28 cellular contexts compared by ENCODE assay signal in genomic region chr5:79105868-79106267, GRCh38. TPM values are rescaled to one million over a fixed set of nuclear protein-coding genes. Genes with fewer than 3 reads are reported as not detected.
"Had no signal": no experiment of that assay in that cellular context is flagged by ENCODE, and none has a peak within 500 bp of the region (broad histone marks: within the 10 kb centered on the region; RNA-seq: fewer than 3 reads in every experiment).

No MANE protein-coding gene starts in this region.

- H3K4me3 Mint-ChIP-seq: activated T-cell treated with anti-CD3 and anti-CD28 coated beads, Interleukin-2, amount 50 U/mL, for 72 hours; central memory CD8-positive, alpha-beta T cell; naive B cell; stimulated activated naive B cell treated with anti-CD40 and anti-IgM and Interleukin-4, amounts not matched to agents 10 μg/mL and 1 μg/mL and 100 μg/mL, for 72 hours; WTC11 had no signal

- H3K27ac ChIP-seq: gastroesophageal sphincter, hepatocyte, prostate gland, stomach, thyroid gland, upper lobe of right lung had no signal

- H3K4me2 ChIP-seq: hepatocyte had no signal

- ATAC-seq: activated naive CD4-positive, alpha-beta T cell treated with anti-CD3 and anti-CD28 coated beads, Interleukin-2, amount 50 U/mL, for 72 hours; activated T-cell treated with anti-CD3 and anti-CD28 coated beads, Interleukin-2, amount 50 U/mL, for 72 hours; gastroesophageal sphincter; left colon; stimulated activated naive B cell treated with anti-CD40 and anti-IgM and Interleukin-4, amounts not matched to agents 10 μg/mL and 1 μg/mL and 100 μg/mL, for 72 hours; upper lobe of right lung; WTC11 had no signal

- H3K9me3 Mint-ChIP-seq: activated naive CD4-positive, alpha-beta T cell treated with anti-CD3 and anti-CD28 coated beads, Interleukin-2, amount 50 U/mL, for 72 hours; activated T-cell treated with anti-CD3 and anti-CD28 coated beads, Interleukin-2, amount 50 U/mL, for 72 hours; central memory CD8-positive, alpha-beta T cell had no signal

- DNase-seq: activated CD4-positive, alpha-beta T cell treated with anti-CD3 and anti-CD28 coated beads, Interleukin-2, amount 50 U/mL, for 1 hour; activated naive CD4-positive, alpha-beta T cell; activated T-cell treated with anti-CD3 and anti-CD28 coated beads for 4 hours; activated T-cell treated with anti-CD3 and anti-CD28 coated beads, Interleukin-2, amount 50 U/mL, for 72 hours; dermis blood vessel endothelial cell; effector CD4-positive, alpha-beta T cell; kidney; left colon; mammary epithelial cell; naive B cell; pancreas; retina; stimulated activated CD4-positive, alpha-beta T cell treated with anti-CD3 and anti-CD28 coated beads, Interleukin-15, amount 100 ng/mL, for 24 hours; stimulated activated CD4-positive, alpha-beta T cell treated with anti-CD3 and anti-CD28 coated beads, Interleukin-2, amount 100 ng/mL, for 24 hours; stimulated activated naive B cell treated with anti-CD40 and anti-IgM and Interleukin-4, amounts not matched to agents 10 μg/mL and 1 μg/mL and 100 μg/mL, for 72 hours; stomach; T-helper 2 cell; thyroid gland; upper lobe of right lung had no signal

- H3K4me3 ChIP-seq: gastroesophageal sphincter, hepatocyte, pancreas, prostate gland, stomach, thyroid gland, upper lobe of right lung had no signal

- H3K4me1 Mint-ChIP-seq: central memory CD8-positive, alpha-beta T cell; stimulated activated naive B cell treated with anti-CD40 and anti-IgM and Interleukin-4, amounts not matched to agents 10 μg/mL and 1 μg/mL and 100 μg/mL, for 72 hours; WTC11 had no signal

- H3K4me1 ChIP-seq: prostate gland, thyroid gland had no signal

- H2AFZ ChIP-seq: hepatocyte had no signal

- H3K79me2 ChIP-seq: hepatocyte had no signal

- H3K36me3 ChIP-seq: gastroesophageal sphincter, pancreas, prostate gland, stomach, thyroid gland, upper lobe of right lung had no signal

- H3K27me3 ChIP-seq: gastroesophageal sphincter, pancreas, thyroid gland had no signal

- H3K9me3 ChIP-seq: gastroesophageal sphincter, pancreas, prostate gland, stomach, thyroid gland, upper lobe of right lung had no signal

- H3K27ac Mint-ChIP-seq: activated naive CD4-positive, alpha-beta T cell treated with anti-CD3 and anti-CD28 coated beads, Interleukin-2, amount 50 U/mL, for 72 hours; activated T-cell treated with anti-CD3 and anti-CD28 coated beads, Interleukin-2, amount 50 U/mL, for 72 hours; naive B cell; stimulated activated naive B cell treated with anti-CD40 and anti-IgM and Interleukin-4, amounts not matched to agents 10 μg/mL and 1 μg/mL and 100 μg/mL, for 72 hours; WTC11 had no signal

- H3K36me3 Mint-ChIP-seq: naive B cell; stimulated activated naive B cell treated with anti-CD40 and anti-IgM and Interleukin-4, amounts not matched to agents 10 μg/mL and 1 μg/mL and 100 μg/mL, for 72 hours had no signal

RNA-seq across cellular contexts. Expression of gene BHMT, which starts 5.7 kb away (rescaled TPM):
- total RNA-seq: activated naive CD4-positive, alpha-beta T cell treated with anti-CD3 and anti-CD28 coated beads, Interleukin-2, amount 50 U/mL, for 72 hours; activated T-cell treated with anti-CD3 and anti-CD28 coated beads, Interleukin-2, amount 50 U/mL, for 72 hours; bronchial epithelial cell; dermis blood vessel endothelial cell; mammary epithelial cell; upper lobe of right lung had no signal
- polyA plus RNA-seq: fibroblast of lung, mammary epithelial cell, neural cell had no signal

RNA-seq across cellular contexts. Expression of gene BHMT2, which starts 36.3 kb away (rescaled TPM):
- total RNA-seq: activated naive CD4-positive, alpha-beta T cell treated with anti-CD3 and anti-CD28 coated beads, Interleukin-2, amount 50 U/mL, for 72 hours; activated T-cell treated with anti-CD3 and anti-CD28 coated beads, Interleukin-2, amount 50 U/mL, for 72 hours; bronchial epithelial cell; hepatocyte had no signal
- polyA plus RNA-seq: hepatocyte, neural cell had no signal

RNA-seq across cellular contexts. Expression of gene DMGDH, which starts 36.4 kb away (rescaled TPM):
- polyA plus RNA-seq: mammary epithelial cell had no signal
